Comparison of ENCODE assay signal across 1 cellular context in the genomic region with DNA sequence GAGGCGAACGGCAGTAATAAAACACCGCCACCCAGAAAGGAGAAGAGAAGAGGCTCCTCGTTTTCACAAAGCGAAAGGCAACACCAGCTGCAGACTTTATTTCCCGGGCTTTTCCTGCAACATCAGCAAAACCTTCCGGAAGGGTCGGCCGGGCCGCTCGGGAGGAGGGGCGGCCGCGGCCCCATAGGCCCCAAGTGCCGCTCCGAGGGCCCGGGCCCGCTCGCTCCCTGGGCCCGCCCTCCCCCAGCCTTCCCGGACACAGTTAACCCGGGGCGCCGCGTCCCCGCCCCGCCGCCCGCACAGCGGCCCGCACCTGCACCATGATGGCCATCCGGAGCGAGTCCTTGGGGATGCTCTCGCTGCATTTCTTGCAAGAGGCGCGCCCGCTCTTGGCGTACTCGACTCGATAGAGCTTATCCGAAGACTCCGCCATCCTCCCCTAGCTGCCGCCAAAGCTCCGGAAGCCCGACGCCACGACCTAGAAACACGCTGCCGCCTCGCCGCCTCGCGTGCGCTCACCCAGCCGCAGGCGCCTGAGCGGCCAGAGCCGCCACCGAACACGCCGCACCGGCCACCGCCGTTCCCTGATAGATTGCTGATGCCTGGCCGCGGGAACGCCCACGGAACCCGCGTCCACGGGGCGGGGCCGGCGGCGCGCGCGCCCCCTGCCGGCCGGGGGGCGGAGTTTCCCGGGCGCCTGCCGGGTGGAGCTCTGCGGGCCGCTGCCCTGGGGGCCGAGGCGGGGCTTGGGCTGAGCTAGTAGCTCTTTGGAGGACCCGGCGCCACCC.
TF ChIP-seq lines count a peak whose summit lies in the region.

PARP1 (minus strand) TSS at position 597 of the 788 bp plus-strand sequence; CDS start at position 433, 164 bp downstream.

TF ChIP-seq in GM23338, 12 proteins besides CTCF, POLR2A, EP300 and RAD21 (continued from another document):
- TF ChIP-seq, protein P1, sequence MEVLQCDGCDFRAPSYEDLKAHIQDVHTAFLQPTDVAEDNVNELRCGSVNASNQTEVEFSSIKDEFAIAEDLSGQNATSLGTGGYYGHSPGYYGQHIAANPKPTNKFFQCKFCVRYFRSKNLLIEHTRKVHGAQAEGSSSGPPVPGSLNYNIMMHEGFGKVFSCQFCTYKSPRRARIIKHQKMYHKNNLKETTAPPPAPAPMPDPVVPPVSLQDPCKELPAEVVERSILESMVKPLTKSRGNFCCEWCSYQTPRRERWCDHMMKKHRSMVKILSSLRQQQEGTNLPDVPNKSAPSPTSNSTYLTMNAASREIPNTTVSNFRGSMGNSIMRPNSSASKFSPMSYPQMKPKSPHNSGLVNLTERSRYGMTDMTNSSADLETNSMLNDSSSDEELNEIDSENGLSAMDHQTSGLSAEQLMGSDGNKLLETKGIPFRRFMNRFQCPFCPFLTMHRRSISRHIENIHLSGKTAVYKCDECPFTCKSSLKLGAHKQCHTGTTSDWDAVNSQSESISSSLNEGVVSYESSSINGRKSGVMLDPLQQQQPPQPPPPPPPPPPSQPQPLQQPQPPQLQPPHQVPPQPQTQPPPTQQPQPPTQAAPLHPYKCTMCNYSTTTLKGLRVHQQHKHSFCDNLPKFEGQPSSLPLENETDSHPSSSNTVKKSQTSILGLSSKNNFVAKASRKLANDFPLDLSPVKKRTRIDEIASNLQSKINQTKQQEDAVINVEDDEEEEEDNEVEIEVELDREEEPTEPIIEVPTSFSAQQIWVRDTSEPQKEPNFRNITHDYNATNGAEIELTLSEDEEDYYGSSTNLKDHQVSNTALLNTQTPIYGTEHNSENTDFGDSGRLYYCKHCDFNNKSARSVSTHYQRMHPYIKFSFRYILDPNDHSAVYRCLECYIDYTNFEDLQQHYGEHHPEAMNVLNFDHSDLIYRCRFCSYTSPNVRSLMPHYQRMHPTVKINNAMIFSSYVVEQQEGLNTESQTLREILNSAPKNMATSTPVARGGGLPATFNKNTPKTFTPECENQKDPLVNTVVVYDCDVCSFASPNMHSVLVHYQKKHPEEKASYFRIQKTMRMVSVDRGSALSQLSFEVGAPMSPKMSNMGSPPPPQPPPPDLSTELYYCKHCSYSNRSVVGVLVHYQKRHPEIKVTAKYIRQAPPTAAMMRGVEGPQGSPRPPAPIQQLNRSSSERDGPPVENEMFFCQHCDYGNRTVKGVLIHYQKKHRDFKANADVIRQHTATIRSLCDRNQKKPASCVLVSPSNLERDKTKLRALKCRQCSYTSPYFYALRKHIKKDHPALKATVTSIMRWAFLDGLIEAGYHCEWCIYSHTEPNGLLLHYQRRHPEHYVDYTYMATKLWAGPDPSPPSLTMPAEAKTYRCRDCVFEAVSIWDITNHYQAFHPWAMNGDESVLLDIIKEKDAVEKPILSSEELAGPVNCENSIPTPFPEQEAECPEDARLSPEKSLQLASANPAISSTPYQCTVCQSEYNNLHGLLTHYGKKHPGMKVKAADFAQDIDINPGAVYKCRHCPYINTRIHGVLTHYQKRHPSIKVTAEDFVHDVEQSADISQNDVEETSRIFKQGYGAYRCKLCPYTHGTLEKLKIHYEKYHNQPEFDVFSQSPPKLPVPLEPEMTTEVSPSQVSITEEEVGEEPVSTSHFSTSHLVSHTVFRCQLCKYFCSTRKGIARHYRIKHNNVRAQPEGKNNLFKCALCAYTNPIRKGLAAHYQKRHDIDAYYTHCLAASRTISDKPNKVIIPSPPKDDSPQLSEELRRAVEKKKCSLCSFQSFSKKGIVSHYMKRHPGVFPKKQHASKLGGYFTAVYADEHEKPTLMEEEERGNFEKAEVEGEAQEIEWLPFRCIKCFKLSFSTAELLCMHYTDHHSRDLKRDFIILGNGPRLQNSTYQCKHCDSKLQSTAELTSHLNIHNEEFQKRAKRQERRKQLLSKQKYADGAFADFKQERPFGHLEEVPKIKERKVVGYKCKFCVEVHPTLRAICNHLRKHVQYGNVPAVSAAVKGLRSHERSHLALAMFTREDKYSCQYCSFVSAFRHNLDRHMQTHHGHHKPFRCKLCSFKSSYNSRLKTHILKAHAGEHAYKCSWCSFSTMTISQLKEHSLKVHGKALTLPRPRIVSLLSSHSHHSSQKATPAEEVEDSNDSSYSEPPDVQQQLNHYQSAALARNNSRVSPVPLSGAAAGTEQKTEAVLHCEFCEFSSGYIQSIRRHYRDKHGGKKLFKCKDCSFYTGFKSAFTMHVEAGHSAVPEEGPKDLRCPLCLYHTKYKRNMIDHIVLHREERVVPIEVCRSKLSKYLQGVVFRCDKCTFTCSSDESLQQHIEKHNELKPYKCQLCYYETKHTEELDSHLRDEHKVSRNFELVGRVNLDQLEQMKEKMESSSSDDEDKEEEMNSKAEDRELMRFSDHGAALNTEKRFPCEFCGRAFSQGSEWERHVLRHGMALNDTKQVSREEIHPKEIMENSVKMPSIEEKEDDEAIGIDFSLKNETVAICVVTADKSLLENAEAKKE (CRISPR knock-in tag; IDR thresholded peaks at IDR 0.05): no peak
- TF ChIP-seq REST (IDR thresholded peaks at IDR 0.05; ENCODE audit: unreplicated experiment): no peak
- TF ChIP-seq EZH2phosphoT487 (IDR thresholded peaks at IDR 0.05; ENCODE audit: unreplicated experiment): no peak
- TF ChIP-seq POLR2AphosphoS5 (IDR thresholded peaks at IDR 0.05; ENCODE audit: low read depth): peak; percentile 79
- no peak for TF ChIP-seq JUNB (IDR thresholded peaks at IDR 0.05; ENCODE audit: unreplicated experiment)
- no peak for TF ChIP-seq NANOG (IDR thresholded peaks at IDR 0.05; ENCODE audit: borderline replicate concordance)
- no peak for TF ChIP-seq STAT1 (IDR thresholded peaks at IDR 0.05; ENCODE audit: unreplicated experiment)
- no peak for TF ChIP-seq ZNF114 (CRISPR knock-in tag; IDR thresholded peaks at IDR 0.05)
- TF ChIP-seq ZNF331 (CRISPR knock-in tag; IDR thresholded peaks at IDR 0.05; ENCODE audit: low read depth): no peak
TF ChIP-seq in GM23338: peak in this region for 3.
